ENCODE assay signal across 4 cellular contexts in the genomic region with DNA sequence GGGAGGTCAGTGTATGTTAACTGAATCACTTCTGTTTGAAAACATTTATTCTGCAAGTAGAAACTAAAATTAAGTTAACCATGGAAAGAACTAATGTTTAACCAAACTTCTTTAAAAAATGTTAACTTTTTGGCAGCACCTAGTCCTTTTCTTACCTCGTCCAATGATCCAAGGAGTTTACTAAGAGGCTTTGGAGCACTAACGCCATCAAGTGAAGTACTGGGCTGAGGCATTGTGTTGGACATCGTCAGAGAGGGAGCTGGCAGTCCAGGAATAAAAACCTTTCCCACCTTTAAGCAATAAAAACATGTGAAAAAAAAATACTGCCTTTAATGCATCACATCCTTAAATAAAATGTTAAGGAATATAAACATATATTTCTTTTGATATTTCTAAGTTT. TPM values are rescaled to one million over a fixed set of nuclear protein-coding genes. Genes with fewer than 3 reads are reported as not detected.
"Had no signal": no experiment of that assay in that cellular context is flagged by ENCODE, and none has a peak within 500 bp of the region (broad histone marks: within the 10 kb centered on the region; RNA-seq: fewer than 3 reads in every experiment).

No MANE protein-coding gene starts in this region.

RNA-seq across cellular contexts. Expression of a gene that starts 23.8 kb away (rescaled TPM):
- total RNA-seq: ascending aorta, bronchial epithelial cell, cardiac muscle cell had no signal
- polyA plus RNA-seq: adipose tissue, cardiac muscle cell had no signal
